Comparison of ENCODE assay signal across 1 cellular context in the genomic region with DNA sequence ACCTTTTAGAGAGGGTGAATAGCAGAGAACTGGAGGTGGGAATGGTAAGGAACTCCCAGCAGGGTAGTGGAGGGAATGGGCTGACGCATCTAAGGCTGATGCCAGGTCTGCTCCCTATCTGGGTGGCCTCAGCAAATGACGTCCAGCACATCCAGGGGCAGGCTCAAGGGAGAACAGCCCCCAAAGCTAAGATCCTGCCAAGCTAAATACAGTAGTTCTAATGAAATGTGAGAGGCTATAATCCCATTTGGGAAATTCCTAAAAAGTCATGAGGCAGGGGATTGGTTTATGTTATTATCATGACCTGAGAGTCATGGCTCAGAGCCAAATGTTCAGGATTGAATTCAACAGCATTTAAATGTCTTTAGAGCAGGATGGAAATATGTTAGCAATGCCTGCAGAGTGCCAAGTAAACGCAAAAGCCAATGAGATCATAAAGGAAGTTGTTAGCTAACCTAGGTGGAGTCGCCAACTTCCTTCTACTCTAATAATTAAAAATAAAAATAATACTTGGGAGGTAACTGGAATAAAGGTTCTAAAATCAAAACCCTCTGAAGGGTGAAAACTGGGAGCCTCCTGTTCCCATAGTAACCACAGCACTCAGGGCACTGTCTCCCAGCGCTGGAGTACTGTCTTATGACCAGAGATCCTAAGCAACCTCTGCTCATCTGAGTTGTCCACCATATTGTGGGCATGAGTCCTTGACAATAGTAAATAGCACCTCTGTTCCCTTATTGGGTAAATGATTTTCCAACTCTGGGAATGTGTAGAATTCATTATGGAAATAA.
TF ChIP-seq lines count a peak whose summit lies in the region.

No MANE protein-coding gene starts in this region.

TF ChIP-seq in K562, 482 proteins besides CTCF, POLR2A, EP300 and RAD21:
- TF ChIP-seq ZEB2 (IDR thresholded peaks at IDR 0.05), result no peak
- TF ChIP-seq JUNB (CRISPR knock-in tag; conservative IDR thresholded peaks at IDR 0.05), result no peak
- no peak for TF ChIP-seq ZNF174 (CRISPR knock-in tag; IDR thresholded peaks at IDR 0.05)
- peak; percentile 45 for TF ChIP-seq RFX1 (IDR thresholded peaks at IDR 0.05)
- no peak for TF ChIP-seq EGR1 (conservative IDR thresholded peaks at IDR 0.05)
- TF ChIP-seq, protein P1, sequence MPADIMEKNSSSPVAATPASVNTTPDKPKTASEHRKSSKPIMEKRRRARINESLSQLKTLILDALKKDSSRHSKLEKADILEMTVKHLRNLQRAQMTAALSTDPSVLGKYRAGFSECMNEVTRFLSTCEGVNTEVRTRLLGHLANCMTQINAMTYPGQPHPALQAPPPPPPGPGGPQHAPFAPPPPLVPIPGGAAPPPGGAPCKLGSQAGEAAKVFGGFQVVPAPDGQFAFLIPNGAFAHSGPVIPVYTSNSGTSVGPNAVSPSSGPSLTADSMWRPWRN (IDR thresholded peaks at IDR 0.05; ENCODE audit: low read depth), result no peak
- peak; percentile 34; the same call in 1 of the 2 replicates for TF ChIP-seq NFIC (IDR thresholded peaks at IDR 0.05)
- no peak for TF ChIP-seq NEUROD1 (IDR thresholded peaks at IDR 0.05; ENCODE audit: borderline replicate concordance, low read depth, low read length, partially characterized antibody)
- no peak for TF ChIP-seq MCM2 (IDR thresholded peaks at IDR 0.05; ENCODE audit: low read depth)
- no peak for TF ChIP-seq ARID1B (IDR thresholded peaks at IDR 0.05)
- TF ChIP-seq CAMTA2 (CRISPR knock-in tag; conservative IDR thresholded peaks at IDR 0.05), result no peak
- TF ChIP-seq SMARCA5 (IDR thresholded peaks at IDR 0.05), result no peak
- no peak for TF ChIP-seq ZNF707 (CRISPR knock-in tag; conservative IDR thresholded peaks at IDR 0.05)
